Comparison of ENCODE assay signal across 14 cellular contexts in genomic region chr10:71604324-71605018, GRCh38.
DNase-seq lines count a peak whose midpoint lies in the region; ATAC-seq and TF ChIP-seq lines count a peak whose summit lies in the region.
"Had no signal": no experiment of that assay in that cellular context is flagged by ENCODE, and none has a peak within 500 bp of the region (broad histone marks: within the 10 kb centered on the region; RNA-seq: fewer than 3 reads in every experiment).

No MANE protein-coding gene starts in this region.

- peak; percentile 27 for DNase-seq in Daoy (ENCODE audit: low read depth)
- DNase-seq in HCT116 (ENCODE audit: low read depth, low spot score), result no peak
- peak; percentile 24 for DNase-seq in astrocyte of the spinal cord (ENCODE audit: low read depth, low spot score)
- DNase-seq in midbrain (lab: John Stamatoyannopoulos, UW), result no peak
- no peak for DNase-seq in islet precursor cell
- DNase-seq in hippocampal formation (lab: John Stamatoyannopoulos, UW), result no peak
- DNase-seq: activated naive CD4-positive, alpha-beta T cell treated with anti-CD3 and anti-CD28 coated beads for 36 hours; CD8-positive, alpha-beta T cell; cerebellar nuclear complex; left ventricle myocardium inferior; natural killer cell; thyroid gland; WERI-Rb-1 had no signal

- in situ Hi-C loops in astrocyte of the spinal cord (cut with HindIII; ENCODE audit: low sequenced_read_pairs), result no loop called here

- H3K27me3 Mint-ChIP-seq in nephron (ENCODE audit: low read depth), result peaks cover 32% of the 10 kb centered on the region

- no TSS peak for BruUV-seq in HCT116 (replicated peaks; lab: Mats Ljungman, UMichigan)

- ATAC-seq in HCT116, result no peak
- ATAC-seq: CD8-positive, alpha-beta T cell; natural killer cell had no signal

- peak overlapping the region; percentile 37 for H3K4me2 ChIP-seq in HCT116 (ENCODE audit: low read length)

- no peak for TF ChIP-seq POLR2A in HCT116 (IDR thresholded peaks at IDR 0.05; ENCODE audit: borderline replicate concordance, extremely low read depth, insufficient read depth, insufficient read length)

- H3K36me3 Mint-ChIP-seq in nephron (ENCODE audit: low read depth), result no peaks in the 10 kb centered on the region
- H3K36me3 Mint-ChIP-seq: CD8-positive, alpha-beta T cell; natural killer cell had no signal

- H3K79me2 ChIP-seq in HCT116 (ENCODE audit: insufficient read depth, low read length), result no peaks in the 10 kb centered on the region

- H3K4me1 ChIP-seq in HCT116 (ENCODE audit: control insufficient read depth in 1 of 2, insufficient read depth in 2 of 2, low read length in 2 of 2), result peaks cover 16 to 17% of the 10 kb centered on the region in 2 experiments; a peak in 3 of 4 replicates
- H3K4me1 ChIP-seq: left ventricle myocardium inferior had no signal

- no peaks in the 10 kb centered on the region for H3K9me2 ChIP-seq in HCT116 (ENCODE audit: insufficient read depth)

- no peak for TF ChIP-seq RAD21 in HCT116 (IDR thresholded peaks at IDR 0.05; ENCODE audit: low read depth)

- no peaks in the 10 kb centered on the region for H3K9me3 ChIP-seq in HCT116 (ENCODE audit: control insufficient read depth in 1 of 2, insufficient read depth in 1 of 2, low read depth in 1 of 2, low read length in 2 of 2)
- H3K9me3 ChIP-seq: left ventricle myocardium inferior, thyroid gland had no signal

- H3K9ac ChIP-seq in HCT116 (ENCODE audit: low read length), result no peak overlapping the region

- RAD21 ChIA-PET in HCT116 (lab: Charles Lee; ENCODE audit: low non-redundant PET in 1 of 2, low total read pairs in 2 of 2, uncharacterized antibody in 2 of 2, unreplicated experiment in 2 of 2), result no interaction called here

- peak overlapping the region in 2 of 3 experiments; percentile 30 to 49 for H3K27ac Mint-ChIP-seq in nephron
- H3K27ac Mint-ChIP-seq: activated naive CD4-positive, alpha-beta T cell treated with anti-CD3 and anti-CD28 coated beads for 36 hours; CD8-positive, alpha-beta T cell; natural killer cell had no signal

- H4K20me1 ChIP-seq in HCT116 (ENCODE audit: insufficient read depth), result no peaks in the 10 kb centered on the region

- no peak overlapping the region for H3K4me3 Mint-ChIP-seq in nephron
- H3K4me3 Mint-ChIP-seq: activated naive CD4-positive, alpha-beta T cell treated with anti-CD3 and anti-CD28 coated beads for 36 hours; CD8-positive, alpha-beta T cell; natural killer cell had no signal

- no peak overlapping the region for H2AFZ ChIP-seq in HCT116 (ENCODE audit: low read depth, low read length, poor library complexity, severe bottlenecking)

- CTCF ChIA-PET in HCT116 (lab: Charles Lee), result no interaction called here

- H3K4me1 Mint-ChIP-seq in nephron, result peaks cover 18% of the 10 kb centered on the region
- H3K4me1 Mint-ChIP-seq: natural killer cell had no signal

- intact Hi-C loops in HCT116 (cut with micrococcal nuclease), result loop anchor here (10.0 kb wide), 1 partner anchor 290 kb away; the partner anchor contains the start of gene SLC29A3

- POLR2A ChIA-PET in HCT116 (lab: Charles Lee), result no interaction called here

- no peaks in the 10 kb centered on the region for H3K9me3 Mint-ChIP-seq in nephron
- H3K9me3 Mint-ChIP-seq: activated naive CD4-positive, alpha-beta T cell treated with anti-CD3 and anti-CD28 coated beads for 36 hours; CD8-positive, alpha-beta T cell; natural killer cell had no signal

- H3K27ac ChIP-seq in HCT116 (ENCODE audit: low read depth, low read length), result no peak overlapping the region
- H3K27ac ChIP-seq: left ventricle myocardium inferior, thyroid gland, WERI-Rb-1 had no signal

- no peak for TF ChIP-seq CTCF in HCT116 (IDR thresholded peaks at IDR 0.05 in 2 of 3, conservative IDR thresholded peaks at IDR 0.05 in 1 of 3; ENCODE audit: borderline replicate concordance in 1 of 3, insufficient read depth in 1 of 3, low read depth in 2 of 3, low read length in 2 of 3)
- no peak for TF ChIP-seq CTCF in astrocyte of the spinal cord (IDR thresholded peaks at IDR 0.05; ENCODE audit: low read depth, low read length)
- TF ChIP-seq CTCF in nephron (IDR thresholded peaks at IDR 0.05; ENCODE audit: unreplicated experiment in 3 of 3), result no peak

- no peaks in the 10 kb centered on the region for H3K36me3 ChIP-seq in HCT116 (ENCODE audit: control insufficient read depth in 1 of 2, insufficient read depth in 2 of 2, low read length in 2 of 2)
- H3K36me3 ChIP-seq: left ventricle myocardium inferior, thyroid gland had no signal

- H3K4me3 ChIP-seq in HCT116 (replicated peaks in 1 of 2; ENCODE audit: low read depth in 1 of 2, low read length in 2 of 2) (no peak overlapping the region), astrocyte of the spinal cord (ENCODE audit: low read depth, low read length) (no peak overlapping the region)
- H3K4me3 ChIP-seq: left ventricle myocardium inferior, thyroid gland had no signal

- H3K27me3 ChIP-seq in HCT116 (ENCODE audit: insufficient read depth, low read length), result no peaks in the 10 kb centered on the region
- H3K27me3 ChIP-seq: thyroid gland had no signal

TF ChIP-seq in HCT116, 20 proteins besides CTCF, POLR2A, EP300 and RAD21:
- TF ChIP-seq FOSL1 (IDR thresholded peaks at IDR 0.05; ENCODE audit: low read depth) (no peak), EGR1 (IDR thresholded peaks at IDR 0.05; ENCODE audit: low read depth) (no peak), YY1 (IDR thresholded peaks at IDR 0.05; ENCODE audit: extremely low read depth, insufficient replicate concordance, low read depth, low read length) (no peak), CEBPB (IDR thresholded peaks at IDR 0.05; ENCODE audit: low read depth) (no peak), ZNF274 (IDR thresholded peaks at IDR 0.05; ENCODE audit: low read depth, low read length) (no peak), TCF7L2 (IDR thresholded peaks at IDR 0.05; ENCODE audit: borderline replicate concordance, extremely low read depth, insufficient read depth, insufficient read length) (no peak), EZH2 (IDR thresholded peaks at IDR 0.05) (no peak), SP1 (IDR thresholded peaks at IDR 0.05; ENCODE audit: low read depth) (no peak), ZFX (IDR thresholded peaks at IDR 0.05) (no peak), ELF1 (IDR thresholded peaks at IDR 0.05; ENCODE audit: borderline replicate concordance, low read depth) (no peak), JUND (IDR thresholded peaks at IDR 0.05) (no peak), SRF (IDR thresholded peaks at IDR 0.05; ENCODE audit: low read depth) (no peak), POLR2AphosphoS5 (IDR thresholded peaks at IDR 0.05; ENCODE audit: low read depth, low read length) (no peak), ATF3 (IDR thresholded peaks at IDR 0.05) (no peak)
- TF ChIP-seq, protein P1, sequence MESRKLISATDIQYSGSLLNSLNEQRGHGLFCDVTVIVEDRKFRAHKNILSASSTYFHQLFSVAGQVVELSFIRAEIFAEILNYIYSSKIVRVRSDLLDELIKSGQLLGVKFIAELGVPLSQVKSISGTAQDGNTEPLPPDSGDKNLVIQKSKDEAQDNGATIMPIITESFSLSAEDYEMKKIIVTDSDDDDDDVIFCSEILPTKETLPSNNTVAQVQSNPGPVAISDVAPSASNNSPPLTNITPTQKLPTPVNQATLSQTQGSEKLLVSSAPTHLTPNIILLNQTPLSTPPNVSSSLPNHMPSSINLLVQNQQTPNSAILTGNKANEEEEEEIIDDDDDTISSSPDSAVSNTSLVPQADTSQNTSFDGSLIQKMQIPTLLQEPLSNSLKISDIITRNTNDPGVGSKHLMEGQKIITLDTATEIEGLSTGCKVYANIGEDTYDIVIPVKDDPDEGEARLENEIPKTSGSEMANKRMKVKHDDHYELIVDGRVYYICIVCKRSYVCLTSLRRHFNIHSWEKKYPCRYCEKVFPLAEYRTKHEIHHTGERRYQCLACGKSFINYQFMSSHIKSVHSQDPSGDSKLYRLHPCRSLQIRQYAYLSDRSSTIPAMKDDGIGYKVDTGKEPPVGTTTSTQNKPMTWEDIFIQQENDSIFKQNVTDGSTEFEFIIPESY (IDR thresholded peaks at IDR 0.05; ENCODE audit: extremely low read depth, insufficient replicate concordance, low read length), result no peak

Comparison
In these comparisons a context has a peak if more than half of its experiments do, and no peak if none do; other contexts are left out.
1. DNase-seq: peak in Daoy (single experiment) and astrocyte of the spinal cord (single experiment); none in HCT116 (single experiment), midbrain (single experiment), islet precursor cell (single experiment) and hippocampal formation (0 of 2).